ENCODE assay signal across 15 cellular contexts in genomic region chr12:130875193-130875592, GRCh38. TPM values are rescaled to one million over a fixed set of nuclear protein-coding genes. Genes with fewer than 3 reads are reported as not detected.
DNase-seq lines count a peak whose midpoint lies in the region; ATAC-seq, FAIRE-seq and TF ChIP-seq lines count a peak whose summit lies in the region.
"Had no signal": no experiment of that assay in that cellular context is flagged by ENCODE, and none has a peak within 500 bp of the region (broad histone marks: within the 10 kb centered on the region; RNA-seq: fewer than 3 reads in every experiment).

No MANE protein-coding gene starts in this region.

- no peak for TF ChIP-seq CTCF in A549 (IDR thresholded peaks at IDR 0.05)
- TF ChIP-seq CTCF in endodermal cell (conservative IDR thresholded peaks at IDR 0.05): no peak

- H3K36me3 Mint-ChIP-seq in T-helper 17 cell (ENCODE audit: low read depth) (no peaks in the 10 kb centered on the region), endodermal cell (ENCODE audit: low read depth) (peaks cover 45% of the 10 kb centered on the region)

- CTCF ChIA-PET in A549 (lab: Yijun Ruan, JAX): interaction anchor here (0.9 to 1.1 kb wide), 2 partner anchors 10 to 41 kb away, joined by 3 read pairs; no protein-coding TSS in a partner anchor

- POLR2A ChIA-PET in A549 (lab: Yijun Ruan, JAX): no interaction called here

- H3K4me1 ChIP-seq in A549: peaks cover 26% of the 10 kb centered on the region
- peaks cover 57 to 76% (median 68%) of the 10 kb centered on the region in 10 experiments for H3K4me1 ChIP-seq in BLaER1 treated with 17β-estradiol and CSF1 and Interleukin-3, amounts not matched to agents 10 nM and 100 nM
- peaks cover 3% of the 10 kb centered on the region for H3K4me1 ChIP-seq in endodermal cell (ENCODE audit: control insufficient read depth, insufficient read depth, low read length)

- peaks cover 53% of the 10 kb centered on the region for H3K4me1 Mint-ChIP-seq in T-helper 17 cell
- H3K4me1 Mint-ChIP-seq in endodermal cell: peaks cover 38% of the 10 kb centered on the region

- 92% methylated on average over 5 of the region's 5 CpGs for WGBS in A549 (ENCODE audit: missing lambda C conversion rate)
- 94 to 97% methylated on average over 4 to 5 of the region's 5 CpGs for WGBS in endodermal cell (ENCODE audit: insufficient coverage in 1 of 2, insufficient read length in 1 of 2), 2 experiments

- H3K27me3 ChIP-seq in BLaER1 treated with 17β-estradiol and CSF1 and Interleukin-3, amounts not matched to agents 10 nM and 100 nM: no peaks in the 10 kb centered on the region
- H3K27me3 ChIP-seq in endodermal cell (ENCODE audit: control insufficient read depth, insufficient read depth, low read length, poor library complexity, severe bottlenecking): no peaks in the 10 kb centered on the region
- H3K27me3 ChIP-seq: BE2C, tibial artery had no signal

- peaks cover 60 to 80% (median 76%) of the 10 kb centered on the region in 11 experiments for H4K20me1 ChIP-seq in BLaER1 treated with 17β-estradiol and CSF1 and Interleukin-3, amounts not matched to agents 10 nM and 100 nM

- peaks cover 49 to 62% (median 54%) of the 10 kb centered on the region in 11 experiments for H3K36me3 ChIP-seq in BLaER1 treated with 17β-estradiol and CSF1 and Interleukin-3, amounts not matched to agents 10 nM and 100 nM
- H3K36me3 ChIP-seq in endodermal cell (ENCODE audit: control insufficient read depth, insufficient read depth, low read length): peaks cover 53% of the 10 kb centered on the region

- no peak for ATAC-seq in A549
- ATAC-seq in T-helper 17 cell: no peak
- ATAC-seq: left lobe of liver had no signal

- TF ChIP-seq POLR2A in A549 (IDR thresholded peaks at IDR 0.05; ENCODE audit: low read length): no peak

- H3K9ac ChIP-seq in BLaER1 treated with 17β-estradiol and CSF1 and Interleukin-3, amounts not matched to agents 10 nM and 100 nM: peak overlapping the region in 10 of 11 experiments; percentile 19 to 99 (median 58); a peak in 13 of 22 replicates
- no peak overlapping the region for H3K9ac ChIP-seq in endodermal cell (ENCODE audit: extremely low read depth, low read length, poor library complexity, severe bottlenecking)

- H3K27ac Mint-ChIP-seq in T-helper 17 cell: peak overlapping the region; percentile 70
- H3K27ac Mint-ChIP-seq in endodermal cell: no peak overlapping the region

- peak overlapping the region; percentile 97 for H3K4me2 ChIP-seq in A549
- H3K4me2 ChIP-seq in BLaER1 treated with 17β-estradiol and CSF1 and Interleukin-3, amounts not matched to agents 10 nM and 100 nM: peak overlapping the region; percentile 86 to 99 (median 92)

- no peak for TF ChIP-seq RAD21 in A549 (conservative IDR thresholded peaks at IDR 0.05 in 1 of 2, IDR thresholded peaks at IDR 0.05 in 1 of 2)

- FAIRE-seq in A549 (lab: Jason Lieb, UNC): no peak
- FAIRE-seq: GM19239 had no signal

- DNase-seq in A549 (ENCODE audit: low read depth in 1 of 2, low spot score in 1 of 2) (no peak), T-helper 17 cell (no peak), endodermal cell (no peak), DMS 273 treated with DMSO at 0.1 percent for 48 hours (lab: John Stamatoyannopoulos, UW) (no peak), cortex of kidney (lab: John Stamatoyannopoulos, UW) (no peak)
- DNase-seq in activated CD4-positive, alpha-beta T cell treated with anti-CD3 and anti-CD28 coated beads for 48 hours: no peak
- DNase-seq: BE2C; central memory CD4-positive, alpha-beta T cell; MM.1S; NCI-H187 treated with DMSO at 0.1 percent for 48 hours; stimulated activated CD4-positive, alpha-beta T cell treated with anti-CD3 and anti-CD28 coated beads, Interleukin-4, amount 100 ng/mL, for 4 hours; tibial artery had no signal

- H3K9me3 Mint-ChIP-seq in endodermal cell: no peaks in the 10 kb centered on the region

- H3K4me3 ChIP-seq in A549 (0 out of 3 replicates have a peak overlapping the region, but pooled peaks have one; percentile 98), endodermal cell (ENCODE audit: low read length) (peak overlapping the region; percentile 95)
- peak overlapping the region in 8 of 10 experiments; percentile 85 to 99 (median 90); a peak in 12 of 20 replicates for H3K4me3 ChIP-seq in BLaER1 treated with 17β-estradiol and CSF1 and Interleukin-3, amounts not matched to agents 10 nM and 100 nM
- H3K4me3 ChIP-seq: tibial artery had no signal

- H3K9me3 ChIP-seq in A549 (no peaks in the 10 kb centered on the region), T-helper 17 cell (ENCODE audit: control insufficient read depth, low read length, poor library complexity, severe bottlenecking) (no peaks in the 10 kb centered on the region), endodermal cell (ENCODE audit: control insufficient read depth, low read length) (no peaks in the 10 kb centered on the region)
- H3K9me3 ChIP-seq in BLaER1 treated with 17β-estradiol and CSF1 and Interleukin-3, amounts not matched to agents 10 nM and 100 nM (replicated peaks in 1 of 11): no peaks in the 10 kb centered on the region
- H3K9me3 ChIP-seq: tibial artery had no signal

- H3K27me3 Mint-ChIP-seq in T-helper 17 cell: no peaks in the 10 kb centered on the region
- H3K27me3 Mint-ChIP-seq in endodermal cell (ENCODE audit: insufficient read depth): peaks cover 2% of the 10 kb centered on the region

- no peak for TF ChIP-seq EP300 in A549 (IDR thresholded peaks at IDR 0.05)

- H3K4me3 Mint-ChIP-seq in T-helper 17 cell: no peak overlapping the region
- peak overlapping the region; percentile 97 for H3K4me3 Mint-ChIP-seq in endodermal cell

- H3K27ac ChIP-seq in A549 (no peak overlapping the region), endodermal cell (ENCODE audit: low read depth, low read length) (no peak overlapping the region)
- H3K27ac ChIP-seq in BLaER1 treated with 17β-estradiol and CSF1 and Interleukin-3, amounts not matched to agents 10 nM and 100 nM: no peak overlapping the region; a peak in 1 of 22 replicates
- H3K27ac ChIP-seq: tibial artery had no signal

TF ChIP-seq in A549, 52 proteins besides CTCF, POLR2A, EP300 and RAD21:
- TF ChIP-seq NFE2L2 (conservative IDR thresholded peaks at IDR 0.05; ENCODE audit: low read length) (no peak), JUN (IDR thresholded peaks at IDR 0.05) (0 out of 5 replicates have a peak, but pooled peaks of 1 of the 2 experiments have one; percentile 6)

RNA-seq across cellular contexts. Expression of gene RAN, which starts 3.3 kb away (rescaled TPM):
- polyA plus RNA-seq in A549 (2011; rRNA removed) (2,967 and 3,303 TPM in 2 replicates), A549 (2017; fragmentation: RNase III; extraction: RNeasy Plus Mini Kit Qiagen cat#74134 plus additional on column Dnase treatment) (1,859 to 1,987 TPM (median 1,941 TPM) in 3 replicates)
- 1,939 and 2,223 TPM in 2 replicates for polyA plus RNA-seq in A549 (2012; cell fraction: cytosol; rRNA removed)
- 601 and 850 TPM in 2 replicates for polyA plus RNA-seq in A549 (2012; cell fraction: nucleus; rRNA removed)
- 1,030 and 1,279 TPM in 2 replicates for polyA minus RNA-seq in A549 (2011; rRNA and poly(A)+ RNA removed)
- total RNA-seq in T-helper 17 cell (100 to 1,000 TPM; 294 to 321 TPM), endodermal cell (1,000 to 10,000 TPM; 1,323 to 1,383 TPM)
- polyA plus RNA-seq in endodermal cell (2013, experiment 1 of 2): 1,001 TPM
- polyA plus RNA-seq in endodermal cell (2013, experiment 2 of 2): 946 TPM

RNA-seq across cellular contexts. Expression of gene STX2, which starts 36.1 kb away (rescaled TPM):
- polyA plus RNA-seq in A549 (2011; rRNA removed) (39.4 and 51.3 TPM in 2 replicates), A549 (2017; fragmentation: RNase III; extraction: RNeasy Plus Mini Kit Qiagen cat#74134 plus additional on column Dnase treatment) (25.6 to 26.9 TPM (median 26.8 TPM) in 3 replicates)
- polyA plus RNA-seq in A549 (2012; cell fraction: cytosol; rRNA removed): 20.2 and 20.4 TPM in 2 replicates
- polyA plus RNA-seq in A549 (2012; cell fraction: nucleus; rRNA removed): 21.3 and 45.4 TPM in 2 replicates
- 13.9 and 14.8 TPM in 2 replicates for polyA minus RNA-seq in A549 (2011; rRNA and poly(A)+ RNA removed)
- total RNA-seq in T-helper 17 cell (10 to 100 TPM; 22.5 to 41.1 TPM), endodermal cell (10 to 100 TPM; 18.2 to 20.2 TPM)
- polyA plus RNA-seq in endodermal cell (2013, experiment 1 of 2): 32.8 TPM
- polyA plus RNA-seq in endodermal cell (2013, experiment 2 of 2): 31.3 TPM

Comparison
In these comparisons a context has a peak if more than half of its experiments do, and no peak if none do; other contexts are left out.
1. RNA of gene RAN, which starts 3.3 kb away (total RNA-seq): 1,323 to 1,383 TPM in endodermal cell; 294 to 321 TPM in T-helper 17 cell; every median in the first group is over 4 times any median in the second.
2. Peak in every context shown above with its lines, with median percentiles within 50 percentile points of each other: H3K4me3 ChIP-seq.